Comparison of ENCODE assay signal across 25 cellular contexts in genomic region chr9:116237456-116237855, GRCh38.
"Had no signal": no experiment of that assay in that cellular context is flagged by ENCODE, and none has a peak within 500 bp of the region (broad histone marks: within the 10 kb centered on the region; RNA-seq: fewer than 3 reads in every experiment).

No MANE protein-coding gene starts in this region.

- DNase-seq: activated CD4-positive, alpha-beta T cell treated with anti-CD3 and anti-CD28 coated beads for 1 hour; activated CD8-positive, alpha-beta memory T cell treated with anti-CD3 and anti-CD28 coated beads for 24 hours; activated CD8-positive, alpha-beta memory T cell treated with anti-CD3 and anti-CD28 coated beads, Interleukin-2, amount 50 U/mL, for 4 hours; activated naive CD4-positive, alpha-beta T cell; activated naive CD8-positive, alpha-beta T cell treated with anti-CD3 and anti-CD28 coated beads for 36 hours; activated T-cell treated with anti-CD3 and anti-CD28 coated beads, Interleukin-2, amount 50 U/mL, for 24 hours; amygdala; effector memory CD4-positive, alpha-beta T cell; hippocampal formation; left cardiac atrium; mesendoderm; mucosa of descending colon; occipital lobe; stimulated activated CD4-positive, alpha-beta T cell treated with anti-CD3 and anti-CD28 coated beads, Interleukin-4, amount 100 ng/mL, for 24 hours; substantia nigra; T-helper 1 cell; thyroid gland; upper lobe of right lung had no signal

- H3K27ac ChIP-seq: right atrium auricular region, thyroid gland, upper lobe of right lung had no signal

- FAIRE-seq: frontal cortex, TTC549 had no signal

- H3K4me1 Mint-ChIP-seq: activated naive CD8-positive, alpha-beta T cell treated with anti-CD3 and anti-CD28 coated beads for 36 hours; activated T-helper 17 cell treated with anti-CD3 and anti-CD28 coated beads, Interleukin-2, amount 50 U/mL, for 72 hours; neural crest cell had no signal

- H3K9me3 Mint-ChIP-seq: activated naive CD8-positive, alpha-beta T cell treated with anti-CD3 and anti-CD28 coated beads for 36 hours; activated T-cell treated with anti-CD3 and anti-CD28 coated beads, Interleukin-2, amount 50 U/mL, for 24 hours; activated T-helper 17 cell treated with anti-CD3 and anti-CD28 coated beads, Interleukin-2, amount 50 U/mL, for 72 hours had no signal

- H3K4me3 ChIP-seq: mucosa of descending colon, right atrium auricular region, thyroid gland, upper lobe of right lung had no signal

- H3K27me3 Mint-ChIP-seq: activated T-cell treated with anti-CD3 and anti-CD28 coated beads, Interleukin-2, amount 50 U/mL, for 24 hours; stimulated activated naive CD8-positive, alpha-beta T cell treated with anti-CD3 and anti-CD28 coated beads, Interleukin-15, Interleukin-2, amounts not matched to agents 100 ng/mL and 50 ng/mL, for 24 hours had no signal

- H3K4me1 ChIP-seq: right atrium auricular region, thyroid gland had no signal

- H3K9me3 ChIP-seq: mucosa of descending colon, right atrium auricular region, thyroid gland, upper lobe of right lung had no signal

- ATAC-seq: activated T-helper 17 cell treated with anti-CD3 and anti-CD28 coated beads, Interleukin-2, amount 50 U/mL, for 72 hours; mucosa of descending colon had no signal

- H3K27me3 ChIP-seq: right atrium auricular region, thyroid gland, upper lobe of right lung had no signal

- H3K36me3 Mint-ChIP-seq: activated naive CD8-positive, alpha-beta T cell treated with anti-CD3 and anti-CD28 coated beads for 36 hours had no signal

- H3K27ac Mint-ChIP-seq: activated naive CD8-positive, alpha-beta T cell treated with anti-CD3 and anti-CD28 coated beads for 36 hours; activated T-cell treated with anti-CD3 and anti-CD28 coated beads, Interleukin-2, amount 50 U/mL, for 24 hours; activated T-helper 17 cell treated with anti-CD3 and anti-CD28 coated beads, Interleukin-2, amount 50 U/mL, for 72 hours; progenitor cell of endocrine pancreas; stimulated activated naive CD8-positive, alpha-beta T cell treated with anti-CD3 and anti-CD28 coated beads, Interleukin-15, Interleukin-2, amounts not matched to agents 100 ng/mL and 50 ng/mL, for 24 hours had no signal

- H3K4me3 Mint-ChIP-seq: activated naive CD8-positive, alpha-beta T cell treated with anti-CD3 and anti-CD28 coated beads for 36 hours; activated T-cell treated with anti-CD3 and anti-CD28 coated beads, Interleukin-2, amount 50 U/mL, for 24 hours; activated T-helper 17 cell treated with anti-CD3 and anti-CD28 coated beads, Interleukin-2, amount 50 U/mL, for 72 hours; neural crest cell; stimulated activated naive CD8-positive, alpha-beta T cell treated with anti-CD3 and anti-CD28 coated beads, Interleukin-15, Interleukin-2, amounts not matched to agents 100 ng/mL and 50 ng/mL, for 24 hours had no signal

- H3K36me3 ChIP-seq: thyroid gland, upper lobe of right lung had no signal
